Comparison of ENCODE assay signal across 17 cellular contexts in the genomic region with DNA sequence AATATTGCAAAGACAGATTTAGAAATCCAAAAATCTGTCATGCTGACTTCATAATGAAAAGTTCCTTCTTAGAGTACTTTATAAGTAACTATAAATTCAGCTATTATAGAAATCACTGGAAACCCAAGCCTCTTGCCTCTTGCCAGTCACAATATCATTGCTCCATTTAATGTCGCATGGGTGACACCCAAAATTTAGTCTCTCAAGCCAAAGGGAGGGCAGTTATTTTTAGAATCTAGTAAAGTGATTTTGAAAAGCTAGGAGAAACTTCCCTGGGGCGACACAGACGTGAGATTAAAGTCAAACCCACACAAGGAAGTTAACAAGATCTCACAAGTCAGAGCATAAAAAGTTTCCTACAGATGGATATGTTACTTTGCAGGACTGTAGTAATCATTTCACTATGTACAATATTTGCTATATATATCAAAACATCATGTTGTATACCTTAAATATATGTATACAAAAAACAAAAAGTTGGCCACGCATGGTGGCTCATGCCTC.
"Had no signal": no experiment of that assay in that cellular context is flagged by ENCODE, and none has a peak within 500 bp of the region (broad histone marks: within the 10 kb centered on the region; RNA-seq: fewer than 3 reads in every experiment).

No MANE protein-coding gene starts in this region.

- H2AFZ ChIP-seq: hepatocyte had no signal

- FAIRE-seq: colon, frontal cortex had no signal

- H3K9me3 ChIP-seq: right lobe of liver, thyroid gland, upper lobe of left lung, uterus had no signal

- H3K79me2 ChIP-seq: hepatocyte had no signal

- DNase-seq: dermis blood vessel endothelial cell; glutamatergic neuron; kidney glomerular epithelial cell; mammary epithelial cell; naive thymus-derived CD8-positive, alpha-beta T cell; posterior cingulate gyrus; right lobe of liver; stimulated activated CD4-positive, alpha-beta T cell treated with anti-CD3 and anti-CD28 coated beads, Interleukin-12 subunit alpha, Interleukin-12 subunit beta, amount 100 ng/mL, for 4 hours; stimulated activated CD4-positive, alpha-beta T cell treated with anti-CD3 and anti-CD28 coated beads, Interleukin-2, amount 100 ng/mL, for 48 hours; stimulated activated naive CD4-positive, alpha-beta T cell treated with Interleukin-2 at 50 U/mL for 16 hours; thyroid gland; upper lobe of left lung; uterus had no signal

- H3K4me3 ChIP-seq: hepatocyte, right lobe of liver, skin epidermis, thyroid gland, upper lobe of left lung, uterus had no signal

- ATAC-seq: naive thymus-derived CD8-positive, alpha-beta T cell; right lobe of liver had no signal

- H3K4me2 ChIP-seq: hepatocyte had no signal

- H3K27me3 ChIP-seq: hepatocyte, right lobe of liver, thyroid gland, upper lobe of left lung, uterus had no signal

- H3K36me3 ChIP-seq: right lobe of liver, thyroid gland, upper lobe of left lung, uterus had no signal

- H3K27ac ChIP-seq: hepatocyte, right lobe of liver, skin epidermis, thyroid gland, upper lobe of left lung, uterus had no signal

- H3K4me1 ChIP-seq: right lobe of liver, thyroid gland, upper lobe of left lung, uterus had no signal
